3 cellular contexts compared by ENCODE assay signal in genomic region chrX:27458544-27458943, GRCh38. TPM values are rescaled to one million over a fixed set of nuclear protein-coding genes. Genes with fewer than 3 reads are reported as not detected.
"Had no signal": no experiment of that assay in that cellular context is flagged by ENCODE, and none has a peak within 500 bp of the region (broad histone marks: within the 10 kb centered on the region; RNA-seq: fewer than 3 reads in every experiment).

No MANE protein-coding gene starts in this region.

RNA-seq across cellular contexts. Expression of gene PPP4R3C, which starts 4.6 kb away (rescaled TPM):
- total RNA-seq: LHCN-M2, MCF 10A, NCI-H460 had no signal
